Comparison of ENCODE assay signal across 1 cellular context in genomic region chr7:87877641-87878040, GRCh38.
TF ChIP-seq lines count a peak whose summit lies in the region.

No MANE protein-coding gene starts in this region.

TF ChIP-seq in HepG2, 621 proteins besides CTCF, POLR2A, EP300 and RAD21:
- no peak for TF ChIP-seq ZNF598 (CRISPR knock-in tag; IDR thresholded peaks at IDR 0.05; ENCODE audit: borderline replicate concordance)
- TF ChIP-seq MAFF (IDR thresholded peaks at IDR 0.05; ENCODE audit: low read depth, low read length), result peak; percentile 95
- TF ChIP-seq MAFK (conservative IDR thresholded peaks at IDR 0.05 in 1 of 2, IDR thresholded peaks at IDR 0.05 in 1 of 2; ENCODE audit: low read length in 2 of 2), result peak; percentile 93 to 97
